ENCODE assay signal across 35 cellular contexts in the genomic region with DNA sequence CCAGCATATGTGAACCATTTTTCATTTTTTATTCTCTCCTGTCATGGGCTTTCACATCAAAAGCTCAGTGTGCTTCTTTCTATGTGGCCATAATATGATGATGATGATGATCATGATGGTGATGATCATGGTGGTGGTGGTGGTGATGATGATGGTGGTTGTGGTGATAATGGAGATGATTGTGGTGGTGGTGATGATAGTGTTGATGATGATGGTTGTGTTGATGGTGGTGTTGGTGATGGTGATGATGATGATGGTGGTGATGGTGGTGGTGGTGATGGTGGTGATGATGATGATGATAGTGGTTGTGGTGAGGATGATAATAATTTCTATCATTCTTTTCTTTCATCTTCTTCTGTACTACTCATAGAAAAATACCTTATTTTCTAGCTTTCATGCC.
"Had no signal": no experiment of that assay in that cellular context is flagged by ENCODE, and none has a peak within 500 bp of the region (broad histone marks: within the 10 kb centered on the region; RNA-seq: fewer than 3 reads in every experiment).

No MANE protein-coding gene starts in this region.

- H3K4me3 ChIP-seq: MG63 had no signal

- DNase-seq: Karpas-422, Kasumi-1, MG63, MM.1S, MV-4-11, NCI-H1048, NCI-H1092, NCI-H1092 treated with DMSO at 0.1 percent for 48 hours, NCI-H1105, NCI-H1105 treated with DMSO at 0.1 percent for 48 hours, NCI-H1417, NCI-H1417 treated with DMSO at 0.1 percent for 48 hours, NCI-H1436, NCI-H1436 treated with DMSO at 0.1 percent for 48 hours, NCI-H146, NCI-H1694 treated with DMSO at 0.1 percent for 48 hours, NCI-H187, NCI-H187 treated with DMSO at 0.1 percent for 48 hours, NCI-H1930, NCI-H2029, NCI-H2029 treated with DMSO at 0.1 percent for 48 hours, NCI-H2081, NCI-H2081 treated with DMSO at 0.1 percent for 48 hours, NCI-H2107, NCI-H2171, NCI-H2171 treated with DMSO at 0.1 percent for 48 hours, NCI-H2227 treated with DMSO at 0.1 percent for 48 hours, NCI-H226, NCI-H345, NCI-H446, NCI-H446 treated with DMSO at 0.1 percent for 48 hours, NCI-H510A, NCI-H510A treated with DMSO at 0.1 percent for 48 hours, NCI-H524, NCI-H524 treated with DMSO at 0.1 percent for 48 hours had no signal

- H3K27me3 ChIP-seq: MG63 had no signal

- H3K9me3 ChIP-seq: MG63 had no signal

- H3K36me3 ChIP-seq: MG63 had no signal
